In the genomic region with DNA sequence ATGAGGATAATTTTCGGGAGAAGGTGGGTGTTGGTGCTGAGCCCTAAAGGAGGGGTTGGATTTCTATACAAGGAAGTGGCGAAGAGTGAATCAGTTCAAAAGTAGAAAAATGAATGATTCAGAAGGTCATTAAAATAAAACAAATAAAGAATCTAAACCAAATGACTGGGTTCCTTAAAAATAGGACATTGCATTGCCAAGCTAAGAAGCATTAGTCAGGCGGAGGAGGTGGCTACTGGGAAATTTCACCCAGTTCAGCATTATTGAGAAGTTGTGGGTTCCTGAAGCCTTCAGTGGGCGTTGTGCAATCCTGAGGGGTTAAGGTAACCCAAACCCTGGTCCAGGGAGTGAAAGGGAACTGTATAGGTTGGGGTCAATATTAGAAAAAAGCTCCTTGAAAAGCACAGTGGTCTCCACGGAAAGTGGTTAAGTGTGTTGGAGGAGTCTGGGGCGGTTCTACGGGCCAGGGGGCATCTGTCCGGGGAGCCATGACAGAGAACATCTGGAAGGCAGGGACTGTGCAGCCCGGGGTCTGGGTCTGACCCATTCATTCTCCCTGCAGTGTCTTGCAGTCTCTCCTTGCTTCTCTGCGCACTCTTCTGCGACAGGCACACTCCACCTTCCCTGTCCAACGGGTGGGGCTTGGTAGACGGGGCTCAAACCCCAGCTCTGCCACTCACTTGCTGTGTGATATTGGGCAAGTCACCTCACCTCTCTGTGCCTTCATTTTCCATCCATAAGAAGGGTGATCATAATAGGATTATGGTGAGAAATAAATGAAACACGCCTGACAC, we compare ENCODE assay signal across 10 cellular contexts. TPM values are rescaled to one million over a fixed set of nuclear protein-coding genes. Genes with fewer than 3 reads are reported as not detected.
DNase-seq lines count a peak whose midpoint lies in the region; ATAC-seq and TF ChIP-seq lines count a peak whose summit lies in the region.
"Had no signal": no experiment of that assay in that cellular context is flagged by ENCODE, and none has a peak within 500 bp of the region (broad histone marks: within the 10 kb centered on the region; RNA-seq: fewer than 3 reads in every experiment).

No MANE protein-coding gene starts in this region.

- TF ChIP-seq POLR2A in adrenal gland (IDR thresholded peaks at IDR 0.05) (peak in 1 of 2 donors; percentile 17), transverse colon (IDR thresholded peaks at IDR 0.05) (no peak)

- no peak overlapping the region for H3K4me3 Mint-ChIP-seq in activated CD4-positive, alpha-beta T cell treated with anti-CD3 and anti-CD28 coated beads for 36 hours
- H3K4me3 Mint-ChIP-seq: B cell, T-cell had no signal

- POLR2A ChIA-PET in activated CD4-positive, alpha-beta T cell treated with anti-CD3 and anti-CD28 coated beads for 36 hours (lab: Charles Lee): interaction anchor here (0.8 to 1.3 kb wide), 2 partner anchors 21 to 28 kb away, joined by 4 to 5 read pairs; no protein-coding TSS in a partner anchor

- CTCF ChIA-PET in activated CD4-positive, alpha-beta T cell treated with anti-CD3 and anti-CD28 coated beads for 36 hours (lab: Charles Lee): interaction anchor here (0.8 to 1.4 kb wide), 3 partner anchors 23 to 34 kb away, joined by 3 to 6 read pairs (median 6); no protein-coding TSS in a partner anchor

- no peak for TF ChIP-seq CTCF in adrenal gland (IDR thresholded peaks at IDR 0.05)
- TF ChIP-seq CTCF in transverse colon (IDR thresholded peaks at IDR 0.05): no peak

- H3K27ac ChIP-seq in adrenal gland: peak overlapping the region; percentile 14 to 91 (median 62)
- peak overlapping the region; percentile 65 to 79 (median 74) for H3K27ac ChIP-seq in transverse colon

- no peaks in the 10 kb centered on the region for H3K36me3 ChIP-seq in adrenal gland (replicated peaks in 1 of 2)
- no peaks in the 10 kb centered on the region for H3K36me3 ChIP-seq in transverse colon

- no peak for DNase-seq in activated CD4-positive, alpha-beta T cell treated with anti-CD3 and anti-CD28 coated beads for 36 hours
- no peak for DNase-seq in activated CD4-positive, alpha-beta T cell treated with anti-CD3 and anti-CD28 coated beads for 4 hours
- DNase-seq in adrenal gland: peak in 6 of 7 donors; percentile 68 to 87 (median 75)
- DNase-seq in left kidney (ENCODE audit: low read depth, low spot score): peak; percentile 25
- DNase-seq in transverse colon: peak; percentile 45
- DNase-seq in globus pallidus (ENCODE audit: low spot score): no peak

- no peak for TF ChIP-seq EP300 in transverse colon (IDR thresholded peaks at IDR 0.05; ENCODE audit: low read depth)

- H3K27ac Mint-ChIP-seq in activated CD4-positive, alpha-beta T cell treated with anti-CD3 and anti-CD28 coated beads for 36 hours: no peak overlapping the region
- H3K27ac Mint-ChIP-seq: B cell, T-cell had no signal

- intact Hi-C loops in activated CD4-positive, alpha-beta T cell treated with anti-CD3 and anti-CD28 coated beads for 36 hours (cut with DNase I, micrococcal nuclease): no loop called here
- intact Hi-C loops in adrenal gland (cut with DNase I) (no loop called here), transverse colon (cut with DNase I; ENCODE audit: low total_unique reads) (no loop called here)

- peaks cover 18% of the 10 kb centered on the region for H3K4me1 Mint-ChIP-seq in activated CD4-positive, alpha-beta T cell treated with anti-CD3 and anti-CD28 coated beads for 36 hours

- no peaks in the 10 kb centered on the region for H3K27me3 ChIP-seq in adrenal gland
- H3K27me3 ChIP-seq in transverse colon: no peaks in the 10 kb centered on the region

- in situ Hi-C loops in transverse colon (cut with MboI; ENCODE audit: low pct_ligation_motif_present in 1 of 4, low pct_unique_long_range_greater_than_20kb in 1 of 4, low sequenced_read_pairs in 3 of 4): no loop called here

- H3K4me3 ChIP-seq in adrenal gland (peak overlapping the region in 1 of 4 donors; percentile 8), transverse colon (no peak overlapping the region)

- no peaks in the 10 kb centered on the region for H3K27me3 Mint-ChIP-seq in activated CD4-positive, alpha-beta T cell treated with anti-CD3 and anti-CD28 coated beads for 36 hours
- H3K27me3 Mint-ChIP-seq: B cell, T-cell had no signal

- H3K9me3 ChIP-seq in adrenal gland (replicated peaks in 1 of 3) (no peaks in the 10 kb centered on the region), transverse colon (no peaks in the 10 kb centered on the region)

- H3K4me1 ChIP-seq in adrenal gland (replicated peaks in 1 of 2) (peaks cover 16 to 53% of the 10 kb centered on the region in 2 donors), transverse colon (peaks cover 0 to 23% (median 8%) of the 10 kb centered on the region in 4 donors)

- H3K9me3 Mint-ChIP-seq in activated CD4-positive, alpha-beta T cell treated with anti-CD3 and anti-CD28 coated beads for 36 hours (ENCODE audit: low read depth): no peaks in the 10 kb centered on the region
- H3K9me3 Mint-ChIP-seq: T-cell had no signal

- ATAC-seq in activated CD4-positive, alpha-beta T cell treated with anti-CD3 and anti-CD28 coated beads for 36 hours: peak; percentile 68
- ATAC-seq in HG03520 (IDR thresholded peaks at IDR 0.05; ENCODE audit: unreplicated experiment) (no peak), HG02938 (IDR thresholded peaks at IDR 0.05; ENCODE audit: unreplicated experiment) (no peak)
- ATAC-seq: T-cell had no signal

- 55 to 63% (median 59%) methylated on average over 14 of the region's 14 CpGs for WGBS in adrenal gland, 4 donors
- 58 to 73% methylated on average over 8 to 14 of the region's 14 CpGs for WGBS in transverse colon (ENCODE audit: low coverage in 1 of 2), 2 donors

- no peaks in the 10 kb centered on the region for H3K36me3 Mint-ChIP-seq in activated CD4-positive, alpha-beta T cell treated with anti-CD3 and anti-CD28 coated beads for 36 hours (ENCODE audit: low read depth)
- H3K36me3 Mint-ChIP-seq: T-cell had no signal

RNA-seq across cellular contexts. Expression of a gene that starts 27.6 kb away (rescaled TPM):
- 1 to 10 TPM; 6.7 to 7.4 TPM for total RNA-seq in activated CD4-positive, alpha-beta T cell treated with anti-CD3 and anti-CD28 coated beads for 36 hours
- total RNA-seq in adrenal gland (100 to 1,000 TPM in 7 of 8 donors, 10 to 100 TPM in 1; 60.5 to 603 (median 339) TPM), transverse colon (100 to 1,000 TPM; 469 to 701 (median 567) TPM)
- 100 to 1,000 TPM in 1 of 3 donors, 10 to 100 TPM in 2; 59.5 to 107 (median 77.1) TPM for polyA plus RNA-seq in adrenal gland

RNA-seq across cellular contexts. Expression of a gene that starts 35.4 kb away (rescaled TPM):
- total RNA-seq in activated CD4-positive, alpha-beta T cell treated with anti-CD3 and anti-CD28 coated beads for 36 hours: 10 to 100 TPM; 40.3 to 50.0 TPM
- total RNA-seq in adrenal gland: 100 to 1,000 TPM; 108 to 410 (median 254) TPM
- 100 to 1,000 TPM in 2 of 3 donors, 10 to 100 TPM in 1; 71.9 to 450 (median 103) TPM for polyA plus RNA-seq in adrenal gland
- 100 to 1,000 TPM; 125 to 252 (median 184) TPM for total RNA-seq in transverse colon

Comparison
In these comparisons a context has a peak if more than half of its experiments do, and no peak if none do; other contexts are left out.
1. DNase-seq: peak in adrenal gland (6 of 7), left kidney (single experiment) and transverse colon (single experiment); none in activated CD4-positive, alpha-beta T cell treated with anti-CD3 and anti-CD28 coated beads for 36 hours (single experiment), activated CD4-positive, alpha-beta T cell treated with anti-CD3 and anti-CD28 coated beads for 4 hours (0 of 2) and globus pallidus (single experiment).
2. RNA of a gene that starts 27.6 kb away (total RNA-seq): 469 to 701 TPM in transverse colon and 60.5 to 603 TPM in adrenal gland; 6.7 to 7.4 TPM in activated CD4-positive, alpha-beta T cell treated with anti-CD3 and anti-CD28 coated beads for 36 hours; every median in the first group is over 4 times any median in the second.